Comparison of ENCODE assay signal across 8 cellular contexts in the genomic region with DNA sequence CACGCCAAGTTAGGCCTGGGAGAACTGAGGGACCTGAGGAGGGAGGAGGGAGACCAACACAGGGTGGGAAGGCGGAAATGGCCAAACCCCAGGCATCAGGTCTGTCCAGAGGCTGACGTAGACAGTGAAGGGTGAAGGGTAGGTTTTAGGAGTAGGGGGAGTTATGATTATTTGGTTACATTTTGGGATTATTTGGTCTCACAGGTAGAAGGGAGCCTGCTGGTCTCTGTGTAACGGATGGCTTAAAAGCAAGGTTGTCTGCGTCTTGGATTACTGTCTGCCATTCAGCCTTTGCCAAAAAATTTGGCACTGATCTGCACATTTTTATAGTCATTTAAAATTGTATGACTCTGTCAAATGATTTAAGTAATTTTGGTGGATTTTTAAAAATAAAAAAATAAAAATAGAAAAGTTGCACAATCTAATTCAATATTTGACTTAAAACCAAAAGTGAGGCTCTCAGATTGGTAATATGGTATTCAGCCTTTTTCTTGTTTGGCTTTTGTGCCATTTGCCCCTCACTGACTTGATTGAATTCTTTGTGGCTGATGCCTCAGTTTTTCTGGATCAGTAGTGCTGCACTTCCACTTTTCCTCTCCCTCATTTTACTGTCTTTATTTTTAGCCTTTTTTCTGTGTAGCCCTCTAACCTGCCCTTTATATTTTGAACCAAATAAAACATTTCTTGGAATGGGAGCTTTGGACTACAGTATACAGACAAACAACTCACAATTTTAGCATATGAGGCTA. TPM values are rescaled to one million over a fixed set of nuclear protein-coding genes. Genes with fewer than 3 reads are reported as not detected.
DNase-seq lines count a peak whose midpoint lies in the region; ATAC-seq and TF ChIP-seq lines count a peak whose summit lies in the region.

No MANE protein-coding gene starts in this region.

- no peak for TF ChIP-seq RAD21 in liver (IDR thresholded peaks at IDR 0.05)

- H3K9me3 ChIP-seq in breast epithelium: no peaks in the 10 kb centered on the region
- H3K9me3 ChIP-seq in liver (ENCODE audit: control insufficient read depth in 4 of 4, low read length in 3 of 4): no peaks in the 10 kb centered on the region
- no peaks in the 10 kb centered on the region for H3K9me3 ChIP-seq in thymus (ENCODE audit: control insufficient read depth)

- 4% methylated on average over 5 of the region's 5 CpGs for WGBS in liver
- WGBS in thymus: 24% methylated on average over 5 of the region's 5 CpGs

- H3K9ac ChIP-seq in liver (ENCODE audit: low read depth in 1 of 2, low read length in 2 of 2): peak overlapping the region; percentile 73 to 79

- H3K27me3 ChIP-seq in breast epithelium (no peaks in the 10 kb centered on the region), liver (ENCODE audit: control insufficient read depth in 4 of 4, insufficient read depth in 4 of 4, low read length in 3 of 4) (no peaks in the 10 kb centered on the region), thymus (ENCODE audit: control insufficient read depth, insufficient read depth) (no peaks in the 10 kb centered on the region)

- H3K27ac ChIP-seq in breast epithelium (peak overlapping the region; percentile 94 to 95), liver (ENCODE audit: low read depth in 1 of 2, low read length in 2 of 2) (peak overlapping the region; percentile 82 to 98), thymus (ENCODE audit: low read depth) (peak overlapping the region; percentile 55)

- peak; percentile 48 for ATAC-seq in GM21723 (IDR thresholded peaks at IDR 0.05; ENCODE audit: unreplicated experiment)

- H3K4me1 ChIP-seq in breast epithelium (peaks cover 3 to 11% of the 10 kb centered on the region in 2 donors), liver (ENCODE audit: control insufficient read depth in 4 of 4, insufficient read depth in 4 of 4, low read length in 3 of 4) (peaks cover 7 to 24% (median 12%) of the 10 kb centered on the region in 4 donors), thymus (ENCODE audit: control insufficient read depth, insufficient read depth, low read length) (peaks cover 6% of the 10 kb centered on the region)

- peak overlapping the region; percentile 77 for H3K4me3 ChIP-seq in GM08714 (ENCODE audit: low read length)
- peak overlapping the region; percentile 68 for H3K4me3 ChIP-seq in NB4 (ENCODE audit: low read depth, low read length)
- H3K4me3 ChIP-seq in breast epithelium: peak overlapping the region; percentile 40 to 78 (median 72)
- peak overlapping the region; percentile 72 to 87 (median 78) for H3K4me3 ChIP-seq in liver (ENCODE audit: low read depth in 1 of 3, low read length in 3 of 3)
- H3K4me3 ChIP-seq in thymus (ENCODE audit: low read length): peak overlapping the region; percentile 64

- DNase-seq in NB4 (ENCODE audit: low read depth) (no peak), breast epithelium (ENCODE audit: low spot score in 2 of 2) (peak; percentile 42 to 57), EL (no peak), GF-D8 (lab: John Stamatoyannopoulos, UW) (no peak)

- no peak for TF ChIP-seq CTCF in NB4 (IDR thresholded peaks at IDR 0.05; ENCODE audit: low read depth, low read length)
- TF ChIP-seq CTCF in breast epithelium (IDR thresholded peaks at IDR 0.05): no peak
- TF ChIP-seq CTCF in liver (IDR thresholded peaks at IDR 0.05; ENCODE audit: low read depth, low read length, missing input control): no peak

- TF ChIP-seq POLR2A in NB4 (IDR thresholded peaks at IDR 0.05; ENCODE audit: extremely low read depth, insufficient read length): no peak
- TF ChIP-seq POLR2A in breast epithelium (IDR thresholded peaks at IDR 0.05): no peak

- H3K36me3 ChIP-seq in breast epithelium (no peaks in the 10 kb centered on the region), liver (ENCODE audit: control insufficient read depth in 4 of 4, insufficient read depth in 3 of 4, low read depth in 1 of 4, low read length in 3 of 4) (peaks cover 7 to 20% (median 16%) of the 10 kb centered on the region in 4 donors), thymus (ENCODE audit: control insufficient read depth, insufficient read depth) (peaks cover 14% of the 10 kb centered on the region)

- intact Hi-C loops in breast epithelium (cut with DNase I; ENCODE audit: low total_unique reads): no loop called here

TF ChIP-seq in liver, 16 proteins besides CTCF, POLR2A, EP300 and RAD21:
- TF ChIP-seq ATF3 (IDR thresholded peaks at IDR 0.05): no peak
- no peak for TF ChIP-seq NR2F2 (IDR thresholded peaks at IDR 0.05)
- no peak for TF ChIP-seq EGR1 (IDR thresholded peaks at IDR 0.05; ENCODE audit: low read depth in 2 of 2)
- TF ChIP-seq FOXA2 (IDR thresholded peaks at IDR 0.05): no peak
- no peak for TF ChIP-seq YY1 (IDR thresholded peaks at IDR 0.05)
- no peak for TF ChIP-seq HNF4A (conservative IDR thresholded peaks at IDR 0.05)
- no peak for TF ChIP-seq HNF4G (IDR thresholded peaks at IDR 0.05)
- no peak for TF ChIP-seq TAF1 (conservative IDR thresholded peaks at IDR 0.05)
- no peak for TF ChIP-seq REST (IDR thresholded peaks at IDR 0.05)
- no peak for TF ChIP-seq GABPA (IDR thresholded peaks at IDR 0.05 in 1 of 2, conservative IDR thresholded peaks at IDR 0.05 in 1 of 2)
- no peak for TF ChIP-seq JUND (IDR thresholded peaks at IDR 0.05)
- no peak for TF ChIP-seq FOXA1 (IDR thresholded peaks at IDR 0.05)
- TF ChIP-seq RXRA (IDR thresholded peaks at IDR 0.05): no peak
- no peak for TF ChIP-seq MAX (IDR thresholded peaks at IDR 0.05)
- TF ChIP-seq, protein P1, sequence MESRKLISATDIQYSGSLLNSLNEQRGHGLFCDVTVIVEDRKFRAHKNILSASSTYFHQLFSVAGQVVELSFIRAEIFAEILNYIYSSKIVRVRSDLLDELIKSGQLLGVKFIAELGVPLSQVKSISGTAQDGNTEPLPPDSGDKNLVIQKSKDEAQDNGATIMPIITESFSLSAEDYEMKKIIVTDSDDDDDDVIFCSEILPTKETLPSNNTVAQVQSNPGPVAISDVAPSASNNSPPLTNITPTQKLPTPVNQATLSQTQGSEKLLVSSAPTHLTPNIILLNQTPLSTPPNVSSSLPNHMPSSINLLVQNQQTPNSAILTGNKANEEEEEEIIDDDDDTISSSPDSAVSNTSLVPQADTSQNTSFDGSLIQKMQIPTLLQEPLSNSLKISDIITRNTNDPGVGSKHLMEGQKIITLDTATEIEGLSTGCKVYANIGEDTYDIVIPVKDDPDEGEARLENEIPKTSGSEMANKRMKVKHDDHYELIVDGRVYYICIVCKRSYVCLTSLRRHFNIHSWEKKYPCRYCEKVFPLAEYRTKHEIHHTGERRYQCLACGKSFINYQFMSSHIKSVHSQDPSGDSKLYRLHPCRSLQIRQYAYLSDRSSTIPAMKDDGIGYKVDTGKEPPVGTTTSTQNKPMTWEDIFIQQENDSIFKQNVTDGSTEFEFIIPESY (IDR thresholded peaks at IDR 0.05): no peak
- no peak for TF ChIP-seq SP1 (IDR thresholded peaks at IDR 0.05)
TF ChIP-seq in liver: peak in this region for 0.

RNA-seq across cellular contexts. Expression of gene MSMP, which starts 3.6 kb away (rescaled TPM):
- total RNA-seq in breast epithelium (not detected), liver (not detected)
- polyA plus RNA-seq in liver (not detected), thymus (0.25 TPM)

RNA-seq across cellular contexts. Expression of gene RGP1, which starts 8.6 kb away (rescaled TPM):
- 10 to 100 TPM; 16.7 to 20.1 (median 17.4) TPM for total RNA-seq in breast epithelium
- total RNA-seq in liver: 10 to 100 TPM in 1 of 2 donors, 1 to 10 TPM in 1; 5.1 to 10.7 TPM
- 1 to 10 TPM; 2.6 to 6.6 TPM for polyA plus RNA-seq in liver
- 6.5 TPM for polyA plus RNA-seq in thymus

RNA-seq across cellular contexts. Expression of gene GBA2, which starts 8.7 kb away (rescaled TPM):
- total RNA-seq in breast epithelium (10 to 100 TPM; 44.5 to 63.8 (median 57.0) TPM), liver (10 to 100 TPM; 24.1 to 65.3 TPM)
- polyA plus RNA-seq in liver (10 to 100 TPM; 24.5 to 27.1 TPM), thymus (36.9 TPM)

RNA-seq across cellular contexts. Expression of gene CREB3, which starts 25.2 kb away (rescaled TPM):
- 10 to 100 TPM; 46.4 to 49.9 (median 47.2) TPM for total RNA-seq in breast epithelium
- 10 to 100 TPM in 1 of 2 donors, 1 to 10 TPM in 1; 9.2 to 21.3 TPM for total RNA-seq in liver
- polyA plus RNA-seq in liver: 10 to 100 TPM; 14.9 to 21.4 TPM
- polyA plus RNA-seq in thymus: 25.6 TPM

RNA-seq across cellular contexts. Expression of gene TLN1, which starts 25.7 kb away (rescaled TPM):
- total RNA-seq in breast epithelium: 100 to 1,000 TPM; 163 to 497 (median 215) TPM
- 100 to 1,000 TPM; 149 to 184 TPM for total RNA-seq in liver
- 100 to 1,000 TPM in 1 of 2 donors, 10 to 100 TPM in 1; 24.5 to 102 TPM for polyA plus RNA-seq in liver
- polyA plus RNA-seq in thymus: 74.5 TPM

Comparison
In these comparisons a context has a peak if more than half of its experiments do, and no peak if none do; other contexts are left out.
1. DNase-seq: peak in breast epithelium (2 of 2); none in NB4 (single experiment), EL (single experiment) and GF-D8 (single experiment).
2. Peak in every context shown above with its lines, with median percentiles within 50 percentile points of each other: H3K4me3 ChIP-seq and H3K27ac ChIP-seq.